ENCODE assay signal across 9 cellular contexts in the genomic region with DNA sequence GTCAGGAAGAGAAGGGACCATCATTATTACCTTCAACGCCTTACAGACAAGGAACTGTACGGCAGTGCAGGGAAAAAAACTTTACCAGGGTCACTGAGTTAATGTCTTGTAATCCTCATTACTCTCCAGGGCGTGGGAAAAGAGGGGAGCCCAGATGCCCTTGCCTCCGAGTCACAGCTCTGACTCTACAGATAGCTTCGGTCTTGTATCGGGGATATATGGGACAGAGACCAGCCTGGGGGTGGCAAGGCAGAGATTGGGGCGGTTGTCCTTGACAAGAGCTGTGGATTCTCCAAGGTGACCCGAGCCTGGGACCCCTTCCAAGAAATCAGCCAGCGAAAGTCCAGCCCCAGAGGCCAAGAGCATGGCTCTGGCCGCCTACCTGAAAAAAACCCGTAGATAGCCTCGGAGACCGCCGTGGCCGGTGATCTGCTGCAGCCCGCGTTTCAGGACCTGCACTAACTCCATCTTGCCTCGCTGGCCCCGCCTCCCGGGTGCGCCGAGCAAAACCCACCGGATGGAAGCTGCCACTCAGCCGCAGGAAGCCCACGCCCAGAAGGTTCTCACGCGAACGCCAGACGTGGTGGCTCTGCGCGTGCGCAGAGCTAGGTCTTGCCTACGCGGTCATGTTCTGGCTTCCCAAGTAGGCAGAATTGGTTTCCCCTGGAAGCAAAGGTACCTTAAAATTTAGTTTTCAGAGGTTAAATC. TPM values are rescaled to one million over a fixed set of nuclear protein-coding genes. Genes with fewer than 3 reads are reported as not detected.
A peak's percentile ranks its signal among the peaks of the same experiment; 100 is the strongest.
DNase-seq lines count a peak whose midpoint lies in the region; ATAC-seq, FAIRE-seq and TF ChIP-seq lines count a peak whose summit lies in the region.
"Had no signal": no experiment of that assay in that cellular context is flagged by ENCODE, and none has a peak within 500 bp of the region (broad histone marks: within the 10 kb centered on the region; RNA-seq: fewer than 3 reads in every experiment).

A gene (minus strand): TSS at position 485 of the 708 bp plus-strand sequence. CDS start 17 bp downstream, at position 468.

- H4K20me1 ChIP-seq in keratinocyte (ENCODE audit: control insufficient read depth, extremely low read depth, insufficient read depth, low read length), result no peaks in the 10 kb centered on the region

- peak within 1 kb of the TSS; percentile 87 for H3K4me2 ChIP-seq in keratinocyte (ENCODE audit: control insufficient read depth, extremely low read depth, insufficient read depth, low read depth, low read length)

- DNase-seq in AG09309 (ENCODE audit: low read depth), result peak; percentile 85
- DNase-seq in NCI-H446 (lab: John Stamatoyannopoulos, UW), result peak; percentile 82 to 98
- peak; percentile 97 for DNase-seq in cerebellar cortex (ENCODE audit: low spot score)
- peak; percentile 83 for DNase-seq in keratinocyte (ENCODE audit: low read depth, low spot score)
- peak; percentile 88 to 90 for DNase-seq in stimulated activated CD4-positive, alpha-beta T cell treated with anti-CD3 and anti-CD28 coated beads, Interleukin-15, amount 100 ng/mL, for 1 hour (ENCODE audit: low read depth in 1 of 2, low spot score in 1 of 2)

- H3K36me3 ChIP-seq in keratinocyte (ENCODE audit: control insufficient read depth in 2 of 2, extremely low read depth in 1 of 2, insufficient read depth in 2 of 2, low read length in 2 of 2), result peaks cover 0 to 2% of the 10 kb centered on the region in 2 experiments

- H3K9me3 ChIP-seq in keratinocyte (ENCODE audit: control insufficient read depth, low read depth, low read length), result no peaks in the 10 kb centered on the region

- H3K79me2 ChIP-seq in keratinocyte (ENCODE audit: control insufficient read depth, insufficient read depth, low read length), result peaks cover 31% of the 10 kb centered on the region

- H3K4me1 ChIP-seq in keratinocyte (ENCODE audit: control insufficient read depth, extremely low read depth, insufficient read depth, low read length), result no peaks in the 10 kb centered on the region

- no peak for TF ChIP-seq CTCF in AG09309 (IDR thresholded peaks at IDR 0.05; ENCODE audit: control insufficient read depth, insufficient read depth, low read depth, low read length, missing control alignments)
- no peak for TF ChIP-seq CTCF in keratinocyte (optimal IDR thresholded peaks at IDR 0.05 in 1 of 3, IDR thresholded peaks at IDR 0.05 in 1 of 3, conservative IDR thresholded peaks at IDR 0.05 in 1 of 3; ENCODE audit: extremely low read depth in 1 of 3, insufficient read depth in 2 of 3, low read length in 3 of 3)

- dilution Hi-C loops in keratinocyte (cut with MboI; ENCODE audit: extremely low pct_ligation_motif_present, low sequenced_read_pairs), result no loop called here

- peak within 1 kb of the TSS; percentile 95 for H3K27ac ChIP-seq in keratinocyte (ENCODE audit: control insufficient read depth, insufficient read depth, low read length)

- H3K27me3 ChIP-seq in keratinocyte (ENCODE audit: control insufficient read depth, extremely low read depth, insufficient read depth, low read length), result no peaks in the 10 kb centered on the region

- H2AFZ ChIP-seq in keratinocyte (ENCODE audit: control insufficient read depth, low read length), result peak within 1 kb of the TSS; percentile 87

- H3K9me1 ChIP-seq in keratinocyte (ENCODE audit: control insufficient read depth, extremely low read depth, insufficient read depth, low read length), result no peaks in the 10 kb centered on the region

- H3K9ac ChIP-seq in keratinocyte (ENCODE audit: control insufficient read depth, extremely low read depth, insufficient read depth, low read length), result peak within 1 kb of the TSS; percentile 96

- ATAC-seq in GM19025 (IDR thresholded peaks at IDR 0.05; ENCODE audit: low read depth, unreplicated experiment), result peak; percentile 100
- peak; percentile 99 for ATAC-seq in HG03342 (IDR thresholded peaks at IDR 0.05; ENCODE audit: unreplicated experiment)
- ATAC-seq in activated CD4-positive, CD25-positive, alpha-beta regulatory T cell treated with anti-CD3 and anti-CD28 coated beads, Interleukin-2, amount 50 U/mL, for 24 hours, result peak; percentile 99 to 100

- H3K4me3 ChIP-seq in AG09309 (ENCODE audit: control insufficient read depth, low read depth, low read length) (peak within 1 kb of the TSS; percentile 69), keratinocyte (ENCODE audit: control insufficient read depth in 2 of 3, extremely low read depth in 1 of 3, insufficient read depth in 2 of 3, low read depth in 1 of 3, low read length in 3 of 3) (peak within 1 kb of the TSS; percentile 74 to 94 (median 79))

- FAIRE-seq in keratinocyte (lab: Jason Lieb, UNC), result peak; percentile 79
- FAIRE-seq: TTC549 had no signal

RNA-seq across cellular contexts. Expression of the gene that starts here (rescaled TPM):
- 151 to 215 TPM (median 152 TPM) in 3 replicates for polyA plus RNA-seq in keratinocyte
- polyA plus RNA-seq in keratinocyte (2011; ENCODE audit: low read depth), result 140 TPM
- polyA plus RNA-seq in keratinocyte (2011; cell fraction: cytosol; rRNA removed), result 160 and 281 TPM in 2 replicates
- 89.2 and 116 TPM in 2 replicates for polyA plus RNA-seq in keratinocyte (2011; cell fraction: nucleus; rRNA removed)
- 166 and 187 TPM in 2 replicates for polyA plus RNA-seq in keratinocyte (2012; ENCODE audit: low replicate concordance)
- polyA minus RNA-seq in keratinocyte, result 17.7 to 79.7 TPM (median 45.5 TPM) in 3 replicates
- polyA minus RNA-seq in keratinocyte (2011; cell fraction: cytosol; rRNA and poly(A)+ RNA removed), result 81.7 TPM
- polyA minus RNA-seq in keratinocyte (2011; cell fraction: nucleus; rRNA and poly(A)+ RNA removed), result 17.0 and 24.4 TPM in 2 replicates

Comparison
In these comparisons a context has a peak if more than half of its experiments do, and no peak if none do; other contexts are left out.
1. Peak in every context shown above with its lines: DNase-seq, ATAC-seq, H3K4me3 ChIP-seq and H3K27ac ChIP-seq.